8 cellular contexts compared by ENCODE assay signal in the genomic region with DNA sequence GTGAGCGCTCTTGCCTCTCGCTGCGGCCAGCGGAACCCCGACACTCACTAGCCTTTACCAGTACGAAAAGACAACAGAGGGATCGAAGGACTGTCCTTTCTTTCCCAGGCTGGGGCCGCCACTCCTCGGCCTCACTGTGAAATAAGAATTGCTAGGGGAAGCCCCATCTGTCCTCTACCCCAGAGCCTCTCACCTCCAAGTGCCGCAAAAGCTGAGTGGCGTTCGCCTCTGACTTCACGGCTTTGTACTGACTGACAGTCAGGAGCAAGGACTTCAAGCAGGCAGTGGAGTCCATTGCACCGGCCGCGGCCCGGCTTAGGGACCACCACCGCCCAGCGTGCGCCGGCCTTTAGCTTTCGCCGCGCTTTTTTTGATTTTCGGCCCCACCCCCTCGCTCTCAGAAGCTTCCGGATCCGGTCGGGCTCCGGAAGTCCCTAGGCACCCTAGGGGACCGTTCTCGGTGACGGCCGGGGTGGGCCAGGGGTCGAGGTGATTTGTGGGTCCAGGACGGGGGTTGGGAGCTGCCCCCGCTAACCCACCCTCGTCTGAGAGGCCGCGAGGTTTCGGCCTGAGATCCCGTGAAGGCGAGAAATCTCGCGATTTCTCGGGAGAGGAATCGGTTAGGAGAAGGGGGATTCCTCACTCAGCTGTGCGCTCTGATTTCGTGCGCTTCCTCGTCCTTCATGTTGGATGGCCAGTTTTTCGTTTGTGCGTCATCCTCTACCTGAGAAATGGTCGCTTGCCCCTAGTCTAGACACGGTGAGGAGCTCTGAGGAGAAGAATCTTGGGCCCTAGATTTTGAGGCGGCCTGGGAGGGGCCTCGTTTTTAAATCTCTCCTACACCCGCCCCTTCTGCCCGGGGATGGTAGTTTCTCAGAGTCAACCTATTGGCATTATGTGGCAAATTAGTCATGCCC. TPM values are rescaled to one million over a fixed set of nuclear protein-coding genes. Genes with fewer than 3 reads are reported as not detected.
DNase-seq lines count a peak whose midpoint lies in the region; ATAC-seq, FAIRE-seq and TF ChIP-seq lines count a peak whose summit lies in the region.

CIP2A (minus strand) TSS at position 358 of the 917 bp plus-strand sequence; CDS start at position 295, 63 bp downstream.
A gene with protein sequence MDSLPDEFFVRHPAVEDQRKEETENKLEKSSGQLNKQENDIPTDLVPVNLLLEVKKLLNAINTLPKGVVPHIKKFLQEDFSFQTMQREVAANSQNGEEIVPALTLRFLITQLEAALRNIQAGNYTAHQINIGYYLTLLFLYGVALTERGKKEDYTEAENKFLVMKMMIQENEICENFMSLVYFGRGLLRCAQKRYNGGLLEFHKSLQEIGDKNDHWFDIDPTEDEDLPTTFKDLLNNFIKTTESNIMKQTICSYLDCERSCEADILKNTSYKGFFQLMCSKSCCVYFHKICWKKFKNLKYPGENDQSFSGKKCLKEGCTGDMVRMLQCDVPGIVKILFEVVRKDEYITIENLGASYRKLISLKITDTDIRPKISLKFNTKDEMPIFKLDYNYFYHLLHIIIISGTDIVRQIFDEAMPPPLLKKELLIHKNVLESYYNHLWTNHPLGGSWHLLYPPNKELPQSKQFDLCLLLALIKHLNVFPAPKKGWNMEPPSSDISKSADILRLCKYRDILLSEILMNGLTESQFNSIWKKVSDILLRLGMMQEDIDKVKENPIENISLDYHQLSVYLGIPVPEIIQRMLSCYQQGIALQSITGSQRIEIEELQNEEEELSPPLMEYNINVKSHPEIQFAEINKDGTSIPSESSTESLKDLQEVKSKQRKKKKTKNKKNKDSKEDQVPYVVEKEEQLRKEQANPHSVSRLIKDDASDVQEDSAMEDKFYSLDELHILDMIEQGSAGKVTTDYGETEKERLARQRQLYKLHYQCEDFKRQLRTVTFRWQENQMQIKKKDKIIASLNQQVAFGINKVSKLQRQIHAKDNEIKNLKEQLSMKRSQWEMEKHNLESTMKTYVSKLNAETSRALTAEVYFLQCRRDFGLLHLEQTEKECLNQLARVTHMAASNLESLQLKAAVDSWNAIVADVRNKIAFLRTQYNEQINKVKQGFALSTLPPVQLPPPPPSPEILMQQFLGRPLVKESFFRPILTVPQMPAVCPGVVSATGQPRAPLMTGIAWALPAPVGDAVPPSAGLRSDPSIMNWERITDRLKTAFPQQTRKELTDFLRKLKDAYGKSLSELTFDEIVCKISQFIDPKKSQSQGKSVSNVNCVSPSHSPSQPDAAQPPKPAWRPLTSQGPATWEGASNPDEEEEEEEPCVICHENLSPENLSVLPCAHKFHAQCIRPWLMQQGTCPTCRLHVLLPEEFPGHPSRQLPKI (plus strand): TSS at position 642 of the 917 bp plus-strand sequence. CDS start 15,685 bp downstream, outside the sequence.

- POLR2A ChIA-PET in endothelial cell of umbilical vein (lab: Charles Lee), result interaction anchor here (0.6 to 1.1 kb wide), 3 partner anchors 11 to 14 kb away, joined by 3 to 6 read pairs (median 3); no protein-coding TSS in a partner anchor

- intact Hi-C loops in endothelial cell of umbilical vein (cut with micrococcal nuclease), result loop anchor here (1.0 to 2.0 kb wide), 3 partner anchors 27 to 367 kb away; partner anchors contain the start of gene IFT57

- peak within 1 kb of the TSS; percentile 73 for H3K9ac ChIP-seq in OCI-LY3 (ENCODE audit: low read length)
- H3K9ac ChIP-seq in endothelial cell of umbilical vein (replicated peaks; ENCODE audit: extremely low read depth, insufficient read depth, low read length), result peak within 1 kb of the TSS; percentile 89

- H3K4me1 Mint-ChIP-seq in mesothelial cell of epicardium, result peaks cover 28% of the 10 kb centered on the region

- no peaks in the 10 kb centered on the region for H3K27me3 ChIP-seq in OCI-LY3 (ENCODE audit: low read depth, low read length)
- H3K27me3 ChIP-seq in endothelial cell of umbilical vein (ENCODE audit: control insufficient read depth in 2 of 2, insufficient read depth in 2 of 2, low read length in 2 of 2), result no peaks in the 10 kb centered on the region

- CTCF ChIA-PET in endothelial cell of umbilical vein (lab: Charles Lee), result interaction anchor here (0.8 to 1.9 kb wide), 8 partner anchors 9 to 545 kb away, joined by 3 to 6 read pairs (median 3); no protein-coding TSS in a partner anchor

- H3K79me2 ChIP-seq in OCI-LY3 (ENCODE audit: low read length), result peaks cover 51% of the 10 kb centered on the region
- peaks cover 49% of the 10 kb centered on the region for H3K79me2 ChIP-seq in endothelial cell of umbilical vein (ENCODE audit: control insufficient read depth, insufficient read depth, low read length)

- H3K27me3 Mint-ChIP-seq in mesothelial cell of epicardium (ENCODE audit: low read depth), result no peaks in the 10 kb centered on the region

- no peaks in the 10 kb centered on the region for H3K9me3 Mint-ChIP-seq in mesothelial cell of epicardium

- H3K4me1 ChIP-seq in OCI-LY3 (ENCODE audit: low read length) (peaks cover 15% of the 10 kb centered on the region), endothelial cell of umbilical vein (ENCODE audit: control insufficient read depth, extremely low read depth, insufficient read depth, low read length) (peaks cover 18% of the 10 kb centered on the region)

- H3K36me3 ChIP-seq in OCI-LY3 (replicated peaks; ENCODE audit: low read depth, low read length) (peaks cover 17% of the 10 kb centered on the region), endothelial cell of umbilical vein (ENCODE audit: control insufficient read depth in 2 of 2, extremely low read depth in 1 of 2, insufficient read depth in 2 of 2, low read length in 2 of 2) (peaks cover 0 to 2% of the 10 kb centered on the region in 2 experiments)

- peak within 1 kb of the TSS; percentile 99 for H3K27ac Mint-ChIP-seq in mesothelial cell of epicardium

- no peaks in the 10 kb centered on the region for H3K9me1 ChIP-seq in endothelial cell of umbilical vein (replicated peaks; ENCODE audit: control insufficient read depth, extremely low read depth, insufficient read depth, low read length)

- peak; percentile 87 for DNase-seq in DMS 273 treated with DMSO at 0.1 percent for 48 hours (lab: John Stamatoyannopoulos, UW)
- peak; percentile 71 for DNase-seq in HuH-7.5 (ENCODE audit: low spot score)
- peak; percentile 68 for DNase-seq in activated T-cell treated with anti-CD3 and anti-CD28 coated beads for 1 hour (ENCODE audit: low read depth)
- DNase-seq in endothelial cell of umbilical vein (ENCODE audit: low read depth, low spot score), result peak; percentile 93
- peak; percentile 86 to 93 for DNase-seq in mesothelial cell of epicardium (ENCODE audit: low spot score in 2 of 2, unreplicated experiment in 2 of 2)
- DNase-seq in stimulated activated CD8-positive, alpha-beta memory T cell treated with anti-CD3 and anti-CD28 coated beads, Interleukin-15, amount 100 ng/mL, for 4 hours (ENCODE audit: low read depth in 2 of 2), result peak; percentile 68 to 75

- peak; percentile 76 for FAIRE-seq in endothelial cell of umbilical vein (lab: Jason Lieb, UNC)

- H3K9me3 ChIP-seq in OCI-LY3 (ENCODE audit: insufficient read depth, low read length), result no peaks in the 10 kb centered on the region
- no peaks in the 10 kb centered on the region for H3K9me3 ChIP-seq in endothelial cell of umbilical vein (replicated peaks; ENCODE audit: control insufficient read depth, insufficient read depth, low read length)

- peak within 1 kb of the TSS; percentile 73 for H3K4me2 ChIP-seq in OCI-LY3 (ENCODE audit: low read length)
- H3K4me2 ChIP-seq in endothelial cell of umbilical vein (ENCODE audit: insufficient read depth, low read length), result peak within 1 kb of the TSS; percentile 95

- peak within 1 kb of the TSS; percentile 98 for H3K4me3 Mint-ChIP-seq in mesothelial cell of epicardium

- peak; percentile 94 for ATAC-seq in GM21528 (IDR thresholded peaks at IDR 0.05; ENCODE audit: low FRiP score, unreplicated experiment)

- H2AFZ ChIP-seq in OCI-LY3 (ENCODE audit: low read depth, low read length) (peak within 1 kb of the TSS; percentile 48), endothelial cell of umbilical vein (ENCODE audit: low read depth, low read length) (peak within 1 kb of the TSS; percentile 76)

- peak within 1 kb of the TSS; percentile 88 for H3K4me3 ChIP-seq in OCI-LY3 (ENCODE audit: low read length)
- H3K4me3 ChIP-seq in endothelial cell of umbilical vein (replicated peaks in 1 of 3; ENCODE audit: insufficient read depth in 1 of 3, low read depth in 1 of 3, low read length in 3 of 3), result peak within 1 kb of the TSS; percentile 72 to 86 (median 75)

- BruUV-seq in endothelial cell of umbilical vein (replicated peaks; lab: Mats Ljungman, UMichigan), result TSS peak; percentile 88

- H4K20me1 ChIP-seq in OCI-LY3 (ENCODE audit: insufficient read depth, low read length) (peaks cover 26% of the 10 kb centered on the region), endothelial cell of umbilical vein (replicated peaks; ENCODE audit: control insufficient read depth, extremely low read depth, insufficient read depth, low read length) (no peaks in the 10 kb centered on the region)

- TF ChIP-seq POLR2A in endothelial cell of umbilical vein (IDR thresholded peaks at IDR 0.05; ENCODE audit: low read depth, low read length), result peak; percentile 76

- dilution Hi-C loops in endothelial cell of umbilical vein (cut with MboI; ENCODE audit: extremely low pct_ligation_motif_present, low sequenced_read_pairs), result no loop called here

- no peak for TF ChIP-seq CTCF in OCI-LY3 (IDR thresholded peaks at IDR 0.05; ENCODE audit: low read depth, low read length)
- TF ChIP-seq CTCF in endothelial cell of umbilical vein (IDR thresholded peaks at IDR 0.05; ENCODE audit: extremely low read depth in 1 of 2, insufficient read depth in 1 of 2, low read depth in 1 of 2, low read length in 2 of 2), result no peak
- TF ChIP-seq CTCF in mesothelial cell of epicardium (IDR thresholded peaks at IDR 0.05; ENCODE audit: unreplicated experiment), result no peak

- H3K27ac ChIP-seq in OCI-LY3 (ENCODE audit: low read length) (peak within 1 kb of the TSS; percentile 72), endothelial cell of umbilical vein (ENCODE audit: insufficient read depth, low read depth, low read length) (peak within 1 kb of the TSS; percentile 87)

- H3K36me3 Mint-ChIP-seq in mesothelial cell of epicardium, result no peaks in the 10 kb centered on the region

RNA-seq across cellular contexts. Expression of gene CIP2A, which starts in this region (rescaled TPM):
- total RNA-seq in endothelial cell of umbilical vein (28.7 and 33.7 TPM in 2 replicates), mesothelial cell of epicardium (15.9 to 17.8 TPM (median 16.9 TPM) in 3 replicates)
- polyA plus RNA-seq in endothelial cell of umbilical vein, result 6.2 and 9.4 TPM in 2 replicates
- polyA plus RNA-seq in endothelial cell of umbilical vein (2011; cell fraction: cytosol; rRNA removed), result 11.6 and 11.9 TPM in 2 replicates
- polyA plus RNA-seq in endothelial cell of umbilical vein (2011; cell fraction: nucleus; rRNA removed), result 24.6 and 29.6 TPM in 2 replicates
- polyA plus RNA-seq in endothelial cell of umbilical vein (2012), result 9.1 and 24.1 TPM in 2 replicates
- 41.9 and 58.0 TPM in 2 replicates for polyA minus RNA-seq in endothelial cell of umbilical vein
- 13.5 TPM for polyA minus RNA-seq in endothelial cell of umbilical vein (2011; cell fraction: cytosol; rRNA and poly(A)+ RNA removed)
- polyA minus RNA-seq in endothelial cell of umbilical vein (2011; cell fraction: nucleus; rRNA and poly(A)+ RNA removed), result 50.3 and 93.8 TPM in 2 replicates

RNA-seq across cellular contexts. Expression of the second gene that starts in this region (rescaled TPM):
- 6.5 and 7.1 TPM in 2 replicates for total RNA-seq in endothelial cell of umbilical vein
- polyA plus RNA-seq in endothelial cell of umbilical vein, result 1.6 and 1.9 TPM in 2 replicates
- polyA plus RNA-seq in endothelial cell of umbilical vein (2011; cell fraction: cytosol; rRNA removed), result 2.3 and 2.5 TPM in 2 replicates
- polyA plus RNA-seq in endothelial cell of umbilical vein (2011; cell fraction: nucleus; rRNA removed), result 9.3 and 11.8 TPM in 2 replicates
- polyA plus RNA-seq in endothelial cell of umbilical vein (2012), result 3.2 and 4.6 TPM in 2 replicates
- 2.9 and 5.3 TPM in 2 replicates for polyA minus RNA-seq in endothelial cell of umbilical vein
- 1.1 TPM for polyA minus RNA-seq in endothelial cell of umbilical vein (2011; cell fraction: cytosol; rRNA and poly(A)+ RNA removed)
- 6.2 and 10.8 TPM in 2 replicates for polyA minus RNA-seq in endothelial cell of umbilical vein (2011; cell fraction: nucleus; rRNA and poly(A)+ RNA removed)
- 26.9 to 27.2 TPM (median 27.2 TPM) in 3 replicates for total RNA-seq in mesothelial cell of epicardium

Comparison
In these comparisons a context has a peak if more than half of its experiments do, and no peak if none do; other contexts are left out.
1. Peak in every context shown above with its lines: DNase-seq, ATAC-seq, H3K4me3 ChIP-seq and H3K27ac ChIP-seq.